38 cellular contexts compared by ENCODE assay signal in the genomic region with DNA sequence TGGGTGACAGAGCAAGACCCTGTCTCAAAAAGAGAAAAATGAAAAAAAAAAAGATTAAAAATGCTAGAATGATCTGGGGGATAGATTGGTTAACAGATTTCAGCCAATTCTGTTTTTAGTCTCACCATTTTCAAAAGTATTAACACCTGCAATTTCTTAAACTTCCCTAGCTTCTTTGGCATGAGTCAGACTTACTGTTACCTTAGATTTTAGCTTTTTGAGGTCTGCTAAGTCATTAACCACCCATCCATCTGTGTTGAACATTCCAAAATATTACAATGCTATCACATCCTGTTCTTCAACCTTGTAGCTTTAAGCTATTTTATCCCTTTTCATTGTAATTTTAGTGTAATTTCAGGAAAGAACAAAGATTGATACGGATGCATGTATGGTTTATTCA.
"Had no signal": no experiment of that assay in that cellular context is flagged by ENCODE, and none has a peak within 500 bp of the region (broad histone marks: within the 10 kb centered on the region; RNA-seq: fewer than 3 reads in every experiment).

No MANE protein-coding gene starts in this region.

- ATAC-seq: activated CD4-positive, CD25-positive, alpha-beta regulatory T cell treated with anti-CD3 and anti-CD28 coated beads, Interleukin-2, amount 50 U/mL, for 24 hours; activated CD8-positive, alpha-beta memory T cell treated with anti-CD3 and anti-CD28 coated beads, Interleukin-2, amount 10 ng/mL, durations not matched to agents 7 days and 5 days; activated CD8-positive, alpha-beta T cell treated with anti-CD3 and anti-CD28 coated beads, Interleukin-2, amount 10 ng/mL, durations not matched to agents 7 days and 5 days; activated naive CD8-positive, alpha-beta T cell treated with anti-CD3 and anti-CD28 coated beads, Interleukin-2, amount 50 U/mL, for 24 hours; esophagus mucosa; gastrocnemius medialis; T-helper 17 cell had no signal

- H3K27me3 Mint-ChIP-seq: activated B cell treated with CpG ODN at 0.5 μM for 24 hours; activated CD8-positive, alpha-beta memory T cell treated with anti-CD3 and anti-CD28 coated beads, Interleukin-2, amount 10 ng/mL, durations not matched to agents 7 days and 5 days; activated naive CD4-positive, alpha-beta T cell treated with anti-CD3 and anti-CD28 coated beads, Interleukin-2, amount 50 U/mL, for 24 hours; activated naive CD8-positive, alpha-beta T cell treated with anti-CD3 and anti-CD28 coated beads for 36 hours; activated naive CD8-positive, alpha-beta T cell treated with anti-CD3 and anti-CD28 coated beads, Interleukin-2, amount 50 U/mL, for 24 hours; brain; T-helper 17 cell had no signal

- H3K4me1 ChIP-seq: adrenal gland, breast epithelium, colonic mucosa, gastrocnemius medialis had no signal

- H3K27ac Mint-ChIP-seq: activated B cell treated with CpG ODN at 0.5 μM for 24 hours; activated CD8-positive, alpha-beta memory T cell treated with anti-CD3 and anti-CD28 coated beads, Interleukin-2, amount 10 ng/mL, durations not matched to agents 7 days and 5 days; activated CD8-positive, alpha-beta T cell treated with anti-CD3 and anti-CD28 coated beads, Interleukin-2, amount 10 ng/mL, durations not matched to agents 7 days and 5 days; activated naive CD4-positive, alpha-beta T cell treated with anti-CD3 and anti-CD28 coated beads for 36 hours; activated naive CD4-positive, alpha-beta T cell treated with anti-CD3 and anti-CD28 coated beads, Interleukin-2, amount 50 U/mL, for 24 hours; activated naive CD8-positive, alpha-beta T cell treated with anti-CD3 and anti-CD28 coated beads for 36 hours; activated naive CD8-positive, alpha-beta T cell treated with anti-CD3 and anti-CD28 coated beads, Interleukin-2, amount 50 U/mL, for 24 hours; activated T-helper 1 cell treated with anti-CD3 and anti-CD28 coated beads, Interleukin-12 subunit alpha, Interleukin-12 subunit beta, Interleukin-2, Interleukin-4 antibody, amounts not matched to agents 30 ng/mL and 10 ng/mL and 1 ng/mL, durations not matched to agents 14 hours and 24 hours and 36 hours; activated T-helper 2 cell treated with anti-CD3 and anti-CD28 coated beads, Interferon-gamma antibody, Interleukin-2, Interleukin-4, amounts not matched to agents 10 μg/mL and 5 μg/mL and 100 μg/mL, durations not matched to agents 14 hours and 24 hours and 36 hours; brain; T-helper 17 cell; T-helper 2 cell treated with Interferon-gamma antibody and Interleukin-4, amounts not matched to agents 5 μg/mL and 100 μg/mL, for 36 hours had no signal

- H3K4me3 ChIP-seq: adrenal gland, breast epithelium, cardiac muscle cell, colonic mucosa, gastrocnemius medialis had no signal

- H3K27me3 ChIP-seq: adrenal gland, breast epithelium, cardiac muscle cell, colonic mucosa, gastrocnemius medialis had no signal

- DNase-seq: activated B cell treated with CpG ODN at 0.5 μM for 24 hours; activated CD4-positive, alpha-beta T cell treated with anti-CD3 and anti-CD28 coated beads for 48 hours; activated CD4-positive, alpha-beta T cell treated with anti-CD3 and anti-CD28 coated beads, Interleukin-2, amount 50 U/mL, for 1 hour; activated CD4-positive, alpha-beta T cell treated with anti-CD3 and anti-CD28 coated beads, Interleukin-2, amount 50 U/mL, for 48 hours; activated CD8-positive, alpha-beta memory T cell treated with anti-CD3 and anti-CD28 coated beads, Interleukin-2, amount 10 ng/mL, durations not matched to agents 7 days and 5 days; activated CD8-positive, alpha-beta memory T cell treated with anti-CD3 and anti-CD28 coated beads, Interleukin-2, amount 50 U/mL, for 4 hours; activated CD8-positive, alpha-beta T cell treated with anti-CD3 and anti-CD28 coated beads, Interleukin-2, amount 10 ng/mL, durations not matched to agents 7 days and 5 days; activated effector memory CD4-positive, alpha-beta T cell treated with anti-CD3 and anti-CD28 coated beads, Interleukin-2, amount 50 U/mL, for 16 hours; activated naive CD4-positive, alpha-beta T cell treated with anti-CD3 and anti-CD28 coated beads for 36 hours; activated naive CD8-positive, alpha-beta T cell treated with anti-CD3 and anti-CD28 coated beads for 36 hours; activated naive CD8-positive, alpha-beta T cell treated with anti-CD3 and anti-CD28 coated beads, Interleukin-2, amount 50 U/mL, for 24 hours; activated T-cell treated with anti-CD3 and anti-CD28 coated beads, Interleukin-2, amount 50 U/mL, for 1 hour; activated T-cell treated with anti-CD3 and anti-CD28 coated beads, Interleukin-2, amount 50 U/mL, for 48 hours; adrenal gland; amygdala; aorta; central memory CD4-positive, alpha-beta T cell; cerebellar nuclear complex; colonic mucosa; effector CD8-positive, alpha-beta T cell; foreskin fibroblast; gastrocnemius medialis; glutamatergic neuron; T-helper 1 cell; T-helper 17 cell; T1000; WERI-Rb-1 had no signal

- H3K9me3 ChIP-seq: adrenal gland, breast epithelium, colonic mucosa, gastrocnemius medialis had no signal

- H3K36me3 Mint-ChIP-seq: activated CD8-positive, alpha-beta memory T cell treated with anti-CD3 and anti-CD28 coated beads, Interleukin-2, amount 10 ng/mL, durations not matched to agents 7 days and 5 days; activated naive CD4-positive, alpha-beta T cell treated with anti-CD3 and anti-CD28 coated beads, Interleukin-2, amount 50 U/mL, for 24 hours; activated naive CD8-positive, alpha-beta T cell treated with anti-CD3 and anti-CD28 coated beads for 36 hours had no signal

- H3K36me3 ChIP-seq: breast epithelium, colonic mucosa had no signal

- H3K4me1 Mint-ChIP-seq: activated B cell treated with CpG ODN at 0.5 μM for 24 hours; activated CD8-positive, alpha-beta memory T cell treated with anti-CD3 and anti-CD28 coated beads, Interleukin-2, amount 10 ng/mL, durations not matched to agents 7 days and 5 days; activated naive CD4-positive, alpha-beta T cell treated with anti-CD3 and anti-CD28 coated beads, Interleukin-2, amount 50 U/mL, for 24 hours; activated naive CD8-positive, alpha-beta T cell treated with anti-CD3 and anti-CD28 coated beads for 36 hours; activated naive CD8-positive, alpha-beta T cell treated with anti-CD3 and anti-CD28 coated beads, Interleukin-2, amount 50 U/mL, for 24 hours; brain; T-helper 17 cell had no signal

- FAIRE-seq: endometrium, endothelial cell of umbilical vein had no signal

- H3K27ac ChIP-seq: adrenal gland, breast epithelium, colonic mucosa, gastrocnemius medialis, WERI-Rb-1 had no signal

- H3K4me3 Mint-ChIP-seq: activated B cell treated with CpG ODN at 0.5 μM for 24 hours; activated CD8-positive, alpha-beta memory T cell treated with anti-CD3 and anti-CD28 coated beads, Interleukin-2, amount 10 ng/mL, durations not matched to agents 7 days and 5 days; activated CD8-positive, alpha-beta T cell treated with anti-CD3 and anti-CD28 coated beads, Interleukin-2, amount 10 ng/mL, durations not matched to agents 7 days and 5 days; activated naive CD4-positive, alpha-beta T cell treated with anti-CD3 and anti-CD28 coated beads for 36 hours; activated naive CD4-positive, alpha-beta T cell treated with anti-CD3 and anti-CD28 coated beads, Interleukin-2, amount 50 U/mL, for 24 hours; activated naive CD8-positive, alpha-beta T cell treated with anti-CD3 and anti-CD28 coated beads for 36 hours; activated naive CD8-positive, alpha-beta T cell treated with anti-CD3 and anti-CD28 coated beads, Interleukin-2, amount 50 U/mL, for 24 hours; activated T-helper 1 cell treated with anti-CD3 and anti-CD28 coated beads, Interleukin-12 subunit alpha, Interleukin-12 subunit beta, Interleukin-2, Interleukin-4 antibody, amounts not matched to agents 30 ng/mL and 10 ng/mL and 1 ng/mL, durations not matched to agents 14 hours and 24 hours and 36 hours; brain; T-helper 17 cell; T-helper 2 cell treated with Interferon-gamma antibody and Interleukin-4, amounts not matched to agents 5 μg/mL and 100 μg/mL, for 36 hours had no signal

- H3K9me3 Mint-ChIP-seq: activated B cell treated with CpG ODN at 0.5 μM for 24 hours; activated naive CD4-positive, alpha-beta T cell treated with anti-CD3 and anti-CD28 coated beads for 36 hours; activated naive CD4-positive, alpha-beta T cell treated with anti-CD3 and anti-CD28 coated beads, Interleukin-2, amount 50 U/mL, for 24 hours; activated naive CD8-positive, alpha-beta T cell treated with anti-CD3 and anti-CD28 coated beads for 36 hours; activated naive CD8-positive, alpha-beta T cell treated with anti-CD3 and anti-CD28 coated beads, Interleukin-2, amount 50 U/mL, for 24 hours; activated T-helper 1 cell treated with anti-CD3 and anti-CD28 coated beads, Interleukin-12 subunit alpha, Interleukin-12 subunit beta, Interleukin-2, Interleukin-4 antibody, amounts not matched to agents 30 ng/mL and 10 ng/mL and 1 ng/mL, durations not matched to agents 14 hours and 24 hours and 36 hours; activated T-helper 2 cell treated with anti-CD3 and anti-CD28 coated beads, Interferon-gamma antibody, Interleukin-2, Interleukin-4, amounts not matched to agents 10 μg/mL and 5 μg/mL and 100 μg/mL, durations not matched to agents 14 hours and 24 hours and 36 hours; brain; T-helper 2 cell treated with Interferon-gamma antibody and Interleukin-4, amounts not matched to agents 5 μg/mL and 100 μg/mL, for 36 hours had no signal
